In genomic region chr16:19415918-19416317, GRCh38 we compare ENCODE assay signal across 24 cellular contexts. TPM values are rescaled to one million over a fixed set of nuclear protein-coding genes. Genes with fewer than 3 reads are reported as not detected.
DNase-seq lines count a peak whose midpoint lies in the region; ATAC-seq and TF ChIP-seq lines count a peak whose summit lies in the region.
"Had no signal": no experiment of that assay in that cellular context is flagged by ENCODE, and none has a peak within 500 bp of the region (broad histone marks: within the 10 kb centered on the region; RNA-seq: fewer than 3 reads in every experiment).

No MANE protein-coding gene starts in this region.

- peaks cover 0 to 22% of the 10 kb centered on the region in 2 donors for H3K27me3 ChIP-seq in left lung
- peaks cover 17% of the 10 kb centered on the region for H3K27me3 ChIP-seq in transverse colon
- peaks cover 19% of the 10 kb centered on the region for H3K27me3 ChIP-seq in adrenal gland

- POLR2A ChIA-PET in RWPE1 (lab: Yijun Ruan, JAX; ENCODE audit: low non-redundant PET): no interaction called here

- TF ChIP-seq CTCF in C4-2B (conservative IDR thresholded peaks at IDR 0.05) (no peak), RWPE1 (conservative IDR thresholded peaks at IDR 0.05; ENCODE audit: low read depth) (no peak), left lung (IDR thresholded peaks at IDR 0.05) (no peak), transverse colon (IDR thresholded peaks at IDR 0.05) (no peak), adrenal gland (IDR thresholded peaks at IDR 0.05) (no peak)

- CTCF ChIA-PET in RWPE1 (lab: Yijun Ruan, JAX): no interaction called here

- peak overlapping the region; percentile 36 for H3K27ac ChIP-seq in C4-2B
- peak overlapping the region; percentile 68 for H3K27ac ChIP-seq in RWPE1
- H3K27ac ChIP-seq in left lung: no peak overlapping the region
- H3K27ac ChIP-seq in transverse colon: peak overlapping the region; percentile 65 to 94 (median 72)
- H3K27ac ChIP-seq in adrenal gland: no peak overlapping the region
- H3K27ac ChIP-seq: BLaER1, KMS-11, SJSA1 had no signal

- TF ChIP-seq EP300 in transverse colon (IDR thresholded peaks at IDR 0.05; ENCODE audit: low read depth): no peak

- peaks cover 0 to 1% of the 10 kb centered on the region in 2 donors for H3K4me1 ChIP-seq in left lung
- peaks cover 0 to 42% (median 28%) of the 10 kb centered on the region in 4 donors for H3K4me1 ChIP-seq in transverse colon
- peaks cover 0 to under 1% of the 10 kb centered on the region in 2 donors for H3K4me1 ChIP-seq in adrenal gland (replicated peaks in 1 of 2)
- H3K4me1 ChIP-seq: SJSA1 had no signal

- H3K9me3 ChIP-seq in left lung (no peaks in the 10 kb centered on the region), transverse colon (no peaks in the 10 kb centered on the region), adrenal gland (replicated peaks in 1 of 3) (no peaks in the 10 kb centered on the region)
- H3K9me3 ChIP-seq: SJSA1 had no signal

- no peak overlapping the region for H3K4me3 ChIP-seq in left lung
- H3K4me3 ChIP-seq in transverse colon: no peak overlapping the region
- no peak overlapping the region for H3K4me3 ChIP-seq in adrenal gland
- H3K4me3 ChIP-seq: BLaER1, GM23338, SJSA1 had no signal

- WGBS in transverse colon (ENCODE audit: low coverage in 1 of 2), 2 donors: 44 to 55% methylated on average over 1 to 2 of the region's 2 CpGs
- 59 to 67% (median 61%) methylated on average over 2 of the region's 2 CpGs for WGBS in adrenal gland, 4 donors

- intact Hi-C loops in left lung (cut with DNase I) (no loop called here), transverse colon (cut with DNase I; ENCODE audit: low total_unique reads) (no loop called here), adrenal gland (cut with DNase I) (loop anchor here in 1 of 2 donors (10.0 kb wide), 1 partner anchor 59 kb away; no protein-coding TSS in a partner anchor)

- TF ChIP-seq POLR2A in transverse colon (IDR thresholded peaks at IDR 0.05) (no peak), adrenal gland (IDR thresholded peaks at IDR 0.05) (no peak)

- peak; percentile 10 for ATAC-seq in left lung
- ATAC-seq: GM23338 had no signal

- in situ Hi-C loops in transverse colon (cut with MboI; ENCODE audit: low pct_ligation_motif_present in 1 of 4, low pct_unique_long_range_greater_than_20kb in 1 of 4, low sequenced_read_pairs in 3 of 4): no loop called here

- H3K36me3 ChIP-seq in left lung (no peaks in the 10 kb centered on the region), transverse colon (no peaks in the 10 kb centered on the region), adrenal gland (replicated peaks in 1 of 2) (no peaks in the 10 kb centered on the region)
- H3K36me3 ChIP-seq: BLaER1, SJSA1 had no signal

- no peak for DNase-seq in RWPE1 (ENCODE audit: low spot score)
- DNase-seq in left lung: no peak
- no peak for DNase-seq in transverse colon
- DNase-seq in adrenal gland: no peak
- DNase-seq in HuH-7 (ENCODE audit: low spot score): no peak
- no peak for DNase-seq in NCI-H345 treated with DMSO at 0.1 percent for 48 hours (lab: John Stamatoyannopoulos, UW; ENCODE audit: unreplicated experiment)
- DNase-seq: CD4-positive, alpha-beta memory T cell; H9; HFFc6; NCI-H1092 treated with DMSO at 0.1 percent for 48 hours; NCI-H1436; NCI-H187 treated with DMSO at 0.1 percent for 48 hours; NCI-H2171 treated with DMSO at 0.1 percent for 48 hours; NCI-H345; NCI-H774; Right ventricle myocardium superior had no signal

RNA-seq across cellular contexts. Expression of gene TMC5, which starts 1.8 kb away (rescaled TPM):
- total RNA-seq in left lung (100 to 1,000 TPM in 1 of 2 donors, 10 to 100 TPM in 1; 78.8 to 105 TPM), transverse colon (10 to 100 TPM; 14.5 to 94.6 (median 82.4) TPM), adrenal gland (under 1 TPM in 2 of 8 donors, not detected in 6; 0.27 to 0.39 TPM)
- polyA plus RNA-seq in adrenal gland: under 1 TPM in 1 of 3 donors, not detected in 2; 0.20 TPM
- total RNA-seq: A172; CD4-positive, alpha-beta memory T cell; Right ventricle myocardium superior; SJSA1 had no signal
- polyA plus RNA-seq: AG04450, IgD-negative memory B cell had no signal

Comparison
In these comparisons a context has a peak if more than half of its experiments do, and no peak if none do; other contexts are left out.
1. H3K27ac ChIP-seq: peak in C4-2B (single experiment), RWPE1 (single experiment) and transverse colon (4 of 4); none in left lung (0 of 2) and adrenal gland (0 of 5).
2. RNA of gene TMC5, which starts 1.8 kb away (total RNA-seq): 78.8 to 105 TPM in left lung and 14.5 to 94.6 TPM in transverse colon; 0.27 to 0.39 TPM in adrenal gland; every median in the first group is over 10 times any median in the second.